ENCODE assay signal across 8 cellular contexts in genomic region chr12:57940052-57940914, GRCh38. TPM values are rescaled to one million over a fixed set of nuclear protein-coding genes. Genes with fewer than 3 reads are reported as not detected.
DNase-seq lines count a peak whose midpoint lies in the region; FAIRE-seq lines count a peak whose summit lies in the region.

No MANE protein-coding gene starts in this region.

- H3K9me3 ChIP-seq in iPS-18a (ENCODE audit: control insufficient read depth, low read depth, low read length), result no peaks in the 10 kb centered on the region
- no peaks in the 10 kb centered on the region for H3K9me3 ChIP-seq in subcutaneous abdominal adipose tissue (ENCODE audit: control insufficient read depth in 5 of 5, low read length in 5 of 5)

- POLR2A ChIA-PET in activated CD4-positive, alpha-beta memory T cell treated with anti-CD3 and anti-CD28 coated beads, Interleukin-2, amount 10 ng/mL, durations not matched to agents 7 days and 5 days (lab: Charles Lee), result interaction anchor here (0.5 to 2.1 kb wide), 10 partner anchors 9 to 1246 kb away, joined by 3 to 15 read pairs (median 7); partner anchors contain the start of gene TSFM

- H3K36me3 ChIP-seq in iPS-18a (ENCODE audit: control insufficient read depth, low read depth, low read length) (no peaks in the 10 kb centered on the region), subcutaneous abdominal adipose tissue (ENCODE audit: control insufficient read depth in 5 of 5, insufficient read depth in 5 of 5, low read length in 5 of 5) (no peaks in the 10 kb centered on the region)

- H3K27me3 Mint-ChIP-seq in activated CD4-positive, alpha-beta memory T cell treated with anti-CD3 and anti-CD28 coated beads, Interleukin-2, amount 10 ng/mL, durations not matched to agents 7 days and 5 days, result no peaks in the 10 kb centered on the region

- H3K27ac ChIP-seq in iPS-18a (ENCODE audit: low read length) (no peak overlapping the region), subcutaneous abdominal adipose tissue (ENCODE audit: low read depth, low read length) (peak overlapping the region; percentile 79)

- CTCF ChIA-PET in activated CD4-positive, alpha-beta memory T cell treated with anti-CD3 and anti-CD28 coated beads, Interleukin-2, amount 10 ng/mL, durations not matched to agents 7 days and 5 days (lab: Charles Lee), result interaction anchor here (1.0 to 1.6 kb wide), 2 partner anchors 35 to 174 kb away, joined by 3 to 4 read pairs; partner anchors contain the start of gene CYP27B1

- peak; percentile 48 for DNase-seq in SIG-M5 treated with dmso at 0.1 percent for 504 hours (lab: John Stamatoyannopoulos, UW; ENCODE audit: unreplicated experiment)
- DNase-seq in SIG-M5 (lab: John Stamatoyannopoulos, UW), result no peak
- DNase-seq in activated CD4-positive, alpha-beta memory T cell treated with anti-CD3 and anti-CD28 coated beads, Interleukin-2, amount 10 ng/mL, durations not matched to agents 7 days and 5 days, result no peak
- no peak for DNase-seq in head of caudate nucleus
- DNase-seq in GM19240 (ENCODE audit: insufficient read length, low spot score), result no peak
- DNase-seq in urothelium cell line (ENCODE audit: low spot score), result no peak

- H3K4me1 Mint-ChIP-seq in activated CD4-positive, alpha-beta memory T cell treated with anti-CD3 and anti-CD28 coated beads, Interleukin-2, amount 10 ng/mL, durations not matched to agents 7 days and 5 days, result peaks cover 61% of the 10 kb centered on the region

- H3K9me3 Mint-ChIP-seq in activated CD4-positive, alpha-beta memory T cell treated with anti-CD3 and anti-CD28 coated beads, Interleukin-2, amount 10 ng/mL, durations not matched to agents 7 days and 5 days, result no peaks in the 10 kb centered on the region

- H3K9ac ChIP-seq in iPS-18a (ENCODE audit: low read length) (peak overlapping the region; percentile 19), subcutaneous abdominal adipose tissue (ENCODE audit: low read length in 5 of 5) (peak overlapping the region in 4 of 5 donors; percentile 46 to 73 (median 66))

- H3K27ac Mint-ChIP-seq in activated CD4-positive, alpha-beta memory T cell treated with anti-CD3 and anti-CD28 coated beads, Interleukin-2, amount 10 ng/mL, durations not matched to agents 7 days and 5 days, result peak overlapping the region; percentile 98

- peak overlapping the region; percentile 78 for H3K4me3 ChIP-seq in iPS-18a (ENCODE audit: low read length)
- H3K4me3 ChIP-seq in subcutaneous abdominal adipose tissue (ENCODE audit: low read depth in 1 of 5, low read length in 5 of 5), result peak overlapping the region; percentile 89 to 96 (median 94)

- H3K4me1 ChIP-seq in iPS-18a (ENCODE audit: control insufficient read depth, low read depth, low read length) (peaks cover 8% of the 10 kb centered on the region), subcutaneous abdominal adipose tissue (ENCODE audit: control insufficient read depth in 5 of 5, insufficient read depth in 5 of 5, low read length in 5 of 5) (peaks cover 2 to 24% (median 22%) of the 10 kb centered on the region in 5 donors)

- H3K27me3 ChIP-seq in iPS-18a (ENCODE audit: control insufficient read depth, insufficient read depth, low read length) (peaks cover 18% of the 10 kb centered on the region), subcutaneous abdominal adipose tissue (ENCODE audit: control insufficient read depth in 5 of 5, insufficient read depth in 4 of 5, low read length in 5 of 5) (no peaks in the 10 kb centered on the region)

- peak overlapping the region; percentile 84 for H3K4me3 Mint-ChIP-seq in activated CD4-positive, alpha-beta memory T cell treated with anti-CD3 and anti-CD28 coated beads, Interleukin-2, amount 10 ng/mL, durations not matched to agents 7 days and 5 days

- no peak for FAIRE-seq in urothelium cell line (lab: Jason Lieb, UNC)

- peaks cover 4% of the 10 kb centered on the region for H3K36me3 Mint-ChIP-seq in activated CD4-positive, alpha-beta memory T cell treated with anti-CD3 and anti-CD28 coated beads, Interleukin-2, amount 10 ng/mL, durations not matched to agents 7 days and 5 days (ENCODE audit: low read depth)

- intact Hi-C loops in head of caudate nucleus (cut with DNase I), result no loop called here

RNA-seq across cellular contexts. Expression of gene ATP23, which starts 1.1 kb away (rescaled TPM):
- 10 to 100 TPM; 17.1 to 18.7 TPM for total RNA-seq in activated CD4-positive, alpha-beta memory T cell treated with anti-CD3 and anti-CD28 coated beads, Interleukin-2, amount 10 ng/mL, durations not matched to agents 7 days and 5 days
